In the genomic region with DNA sequence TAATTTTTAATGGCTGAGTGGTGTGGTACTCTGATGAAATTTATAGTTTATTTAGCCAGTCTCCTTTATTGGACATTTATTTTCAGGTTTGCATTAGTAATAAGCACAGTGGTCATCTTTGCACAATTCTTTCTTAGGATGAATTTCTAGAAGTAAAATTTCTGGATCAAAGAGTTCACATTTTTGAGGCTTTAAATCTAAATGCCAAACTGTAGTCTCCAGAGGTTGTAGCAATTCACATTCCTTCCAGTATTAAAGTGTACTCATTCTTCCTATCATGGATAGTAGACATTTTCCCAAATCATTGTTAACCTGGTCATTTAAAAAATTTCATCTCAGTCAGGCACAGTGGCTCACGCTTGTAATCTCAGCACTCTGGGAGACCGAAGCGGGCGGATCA, we compare ENCODE assay signal across 1 cellular context.
TF ChIP-seq lines count a peak whose summit lies in the region.

No MANE protein-coding gene starts in this region.

TF ChIP-seq in IMR-90, 13 proteins besides CTCF, POLR2A, EP300 and RAD21 (continued from another document):
- TF ChIP-seq, protein P1, sequence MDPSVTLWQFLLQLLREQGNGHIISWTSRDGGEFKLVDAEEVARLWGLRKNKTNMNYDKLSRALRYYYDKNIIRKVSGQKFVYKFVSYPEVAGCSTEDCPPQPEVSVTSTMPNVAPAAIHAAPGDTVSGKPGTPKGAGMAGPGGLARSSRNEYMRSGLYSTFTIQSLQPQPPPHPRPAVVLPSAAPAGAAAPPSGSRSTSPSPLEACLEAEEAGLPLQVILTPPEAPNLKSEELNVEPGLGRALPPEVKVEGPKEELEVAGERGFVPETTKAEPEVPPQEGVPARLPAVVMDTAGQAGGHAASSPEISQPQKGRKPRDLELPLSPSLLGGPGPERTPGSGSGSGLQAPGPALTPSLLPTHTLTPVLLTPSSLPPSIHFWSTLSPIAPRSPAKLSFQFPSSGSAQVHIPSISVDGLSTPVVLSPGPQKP (IDR thresholded peaks at IDR 0.05; ENCODE audit: borderline replicate concordance, low read depth, low read length) = no peak
- TF ChIP-seq MXI1 (IDR thresholded peaks at IDR 0.05; ENCODE audit: borderline replicate concordance, low read depth, low read length) (no peak), CEBPB (IDR thresholded peaks at IDR 0.05; ENCODE audit: low read depth, low read length) (no peak), FOS (IDR thresholded peaks at IDR 0.05; ENCODE audit: low read depth, low read length) (no peak), MAFK (IDR thresholded peaks at IDR 0.05; ENCODE audit: low read depth, low read length) (no peak), RFX5 (IDR thresholded peaks at IDR 0.05; ENCODE audit: low read depth, low read length) (no peak), RCOR1 (IDR thresholded peaks at IDR 0.05; ENCODE audit: insufficient replicate concordance, low read length) (no peak), MAZ (IDR thresholded peaks at IDR 0.05; ENCODE audit: borderline replicate concordance, low read depth, low read length) (no peak)
TF ChIP-seq in IMR-90: peak in this region for 0.
